Comparison of ENCODE assay signal across 30 cellular contexts in the genomic region with DNA sequence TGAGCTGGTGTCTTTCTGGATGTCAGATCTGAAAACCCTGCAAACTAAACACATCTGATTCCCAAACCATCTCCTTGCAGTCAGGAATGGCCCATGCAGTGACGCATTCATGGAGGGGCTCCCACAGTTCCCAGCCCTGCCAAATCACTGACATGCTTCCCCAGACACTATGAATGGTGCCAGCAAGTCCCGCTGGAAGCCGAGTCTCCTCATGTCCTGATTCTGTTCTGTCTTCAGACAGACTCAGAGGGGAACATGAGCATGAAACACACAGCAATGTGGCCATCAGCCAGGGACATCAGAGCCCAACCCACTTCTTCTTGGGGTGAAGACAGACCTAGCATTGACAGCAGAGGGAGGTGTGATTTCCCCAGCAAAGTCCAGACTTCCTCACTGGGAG.
"Had no signal": no experiment of that assay in that cellular context is flagged by ENCODE, and none has a peak within 500 bp of the region (broad histone marks: within the 10 kb centered on the region; RNA-seq: fewer than 3 reads in every experiment).

No MANE protein-coding gene starts in this region.

- FAIRE-seq: astrocyte, keratinocyte, pancreas had no signal

- H3K4me1 ChIP-seq: pancreas, prostate gland, stomach had no signal

- H3K4me3 ChIP-seq: gastroesophageal sphincter, pancreas, prostate gland, smooth muscle cell, stomach, tibial artery had no signal

- H3K4me2 ChIP-seq: smooth muscle cell had no signal

- H3K9me3 ChIP-seq: gastroesophageal sphincter, pancreas, prostate gland, stomach, tibial artery had no signal

- H3K27me3 ChIP-seq: brain microvascular endothelial cell, gastroesophageal sphincter, stomach, tibial artery had no signal

- ATAC-seq: gastroesophageal sphincter; pancreas; SK-N-SH treated with all-trans-retinoic acid at 6 μM for 48 hours; stimulated activated naive B cell treated with anti-CD40 and anti-IgM and Interleukin-4, amounts not matched to agents 10 μg/mL and 1 μg/mL and 100 μg/mL, for 72 hours; T-helper 17 cell had no signal

- H3K36me3 ChIP-seq: brain microvascular endothelial cell, gastroesophageal sphincter, pancreas, prostate gland, stomach, tibial artery had no signal

- H3K27ac ChIP-seq: epithelial cell of prostate, gastroesophageal sphincter, pancreas, prostate gland, stomach had no signal

- DNase-seq: activated CD4-positive, alpha-beta memory T cell treated with anti-CD3 and anti-CD28 coated beads, Interleukin-2, amount 10 ng/mL, durations not matched to agents 7 days and 5 days; activated CD4-positive, alpha-beta T cell treated with anti-CD3 and anti-CD28 coated beads for 1 hour; activated CD4-positive, alpha-beta T cell treated with anti-CD3 and anti-CD28 coated beads, Interleukin-2, amount 10 ng/mL, durations not matched to agents 7 days and 5 days; activated CD8-positive, alpha-beta memory T cell treated with anti-CD3 and anti-CD28 coated beads, Interleukin-2, amount 50 U/mL, for 48 hours; activated gamma-delta T cell treated with Interleukin-2 at 50 U/mL for 16 hours; activated naive CD4-positive, alpha-beta T cell treated with anti-CD3 and anti-CD28 coated beads, Interleukin-2, amount 50 U/mL, for 16 hours; activated T-cell treated with anti-CD3 and anti-CD28 coated beads, Interleukin-2, amount 50 U/mL, for 24 hours; amniotic stem cell; brain microvascular endothelial cell; central memory CD4-positive, alpha-beta T cell; effector CD4-positive, alpha-beta T cell; hippocampal formation; naive B cell; pancreas; retina; stimulated activated CD4-positive, alpha-beta T cell treated with anti-CD3 and anti-CD28 coated beads, Interleukin-1b, Interleukin-23, amount 100 ng/mL, for 48 hours; stimulated activated CD4-positive, alpha-beta T cell treated with anti-CD3 and anti-CD28 coated beads, Interleukin-4, amount 100 ng/mL, for 4 hours; stimulated activated CD8-positive, alpha-beta memory T cell treated with anti-CD3 and anti-CD28 coated beads, Interleukin-4, amount 100 ng/mL, for 48 hours; stimulated activated naive B cell treated with anti-CD40 and anti-IgM and Interleukin-4, amounts not matched to agents 10 μg/mL and 1 μg/mL and 100 μg/mL, for 72 hours; stomach; T-helper 17 cell; T1000; tibial artery had no signal
